In genomic region chr4:7902101-7902553, GRCh38 we compare ENCODE assay signal across 19 cellular contexts. TPM values are rescaled to one million over a fixed set of nuclear protein-coding genes. Genes with fewer than 3 reads are reported as not detected.
DNase-seq lines count a peak whose midpoint lies in the region; ATAC-seq and TF ChIP-seq lines count a peak whose summit lies in the region.
"Had no signal": no experiment of that assay in that cellular context is flagged by ENCODE, and none has a peak within 500 bp of the region (broad histone marks: within the 10 kb centered on the region; RNA-seq: fewer than 3 reads in every experiment).

No MANE protein-coding gene starts in this region.

- H3K27ac Mint-ChIP-seq in stimulated activated naive CD8-positive, alpha-beta T cell treated with anti-CD3 and anti-CD28 coated beads, Interleukin-15, amount 100 ng/mL, for 72 hours, result no peak overlapping the region
- H3K27ac Mint-ChIP-seq: activated T-cell treated with anti-CD3 and anti-CD28 coated beads, Interleukin-2, amount 50 U/mL, for 24 hours had no signal

- no peak for ATAC-seq in HG02981 (IDR thresholded peaks at IDR 0.05; ENCODE audit: unreplicated experiment)
- no peak for ATAC-seq in stimulated activated naive CD8-positive, alpha-beta T cell treated with anti-CD3 and anti-CD28 coated beads, Interleukin-15, amount 100 ng/mL, for 72 hours
- ATAC-seq in body of pancreas, result no peak
- no peak for ATAC-seq in HG03159 (IDR thresholded peaks at IDR 0.05; ENCODE audit: unreplicated experiment)
- ATAC-seq: gastrocnemius medialis, right cardiac atrium had no signal

- no peaks in the 10 kb centered on the region for H3K9me3 ChIP-seq in esophagus (ENCODE audit: control insufficient read depth in 2 of 2, insufficient read depth in 1 of 2, low read depth in 1 of 2, low read length in 1 of 2)
- H3K9me3 ChIP-seq in body of pancreas, result no peaks in the 10 kb centered on the region
- H3K9me3 ChIP-seq: gastrocnemius medialis had no signal

- DNase-seq in NCI-H1105 (lab: John Stamatoyannopoulos, UW), result peak; percentile 51
- DNase-seq in NCI-H748 (lab: John Stamatoyannopoulos, UW; ENCODE audit: unreplicated experiment), result peak; percentile 87
- DNase-seq in retina, result peak; percentile 68
- no peak for DNase-seq in stimulated activated naive CD8-positive, alpha-beta T cell treated with anti-CD3 and anti-CD28 coated beads, Interleukin-15, amount 100 ng/mL, for 72 hours
- DNase-seq in body of pancreas, result no peak
- DNase-seq: activated T-cell treated with anti-CD3 and anti-CD28 coated beads, Interleukin-2, amount 50 U/mL, for 24 hours; aorta; CD4-positive, CD25-positive, alpha-beta regulatory T cell; effector CD4-positive, alpha-beta T cell; gastrocnemius medialis; GF-D8; NCI-H2081 treated with DMSO at 0.1 percent for 48 hours; OCI-M1; right cardiac atrium; T-helper 1 cell had no signal

- H3K4me1 Mint-ChIP-seq in stimulated activated naive CD8-positive, alpha-beta T cell treated with anti-CD3 and anti-CD28 coated beads, Interleukin-15, amount 100 ng/mL, for 72 hours, result peaks cover 49% of the 10 kb centered on the region

- H3K27ac ChIP-seq in esophagus (ENCODE audit: low read depth in 2 of 2, low read length in 1 of 2), result peak overlapping the region; percentile 17 to 37
- H3K27ac ChIP-seq in body of pancreas, result no peak overlapping the region
- H3K27ac ChIP-seq: gastrocnemius medialis, KMS-11 had no signal

- no peaks in the 10 kb centered on the region for H3K9me3 Mint-ChIP-seq in stimulated activated naive CD8-positive, alpha-beta T cell treated with anti-CD3 and anti-CD28 coated beads, Interleukin-15, amount 100 ng/mL, for 72 hours
- H3K9me3 Mint-ChIP-seq: activated T-cell treated with anti-CD3 and anti-CD28 coated beads, Interleukin-2, amount 50 U/mL, for 24 hours had no signal

- peaks cover 37% of the 10 kb centered on the region for H3K27me3 Mint-ChIP-seq in stimulated activated naive CD8-positive, alpha-beta T cell treated with anti-CD3 and anti-CD28 coated beads, Interleukin-15, amount 100 ng/mL, for 72 hours
- H3K27me3 Mint-ChIP-seq: CD4-positive, CD25-positive, alpha-beta regulatory T cell had no signal

- no peak for TF ChIP-seq CTCF in body of pancreas (IDR thresholded peaks at IDR 0.05)

- intact Hi-C loops in body of pancreas (cut with DNase I), result no loop called here

- TF ChIP-seq POLR2A in body of pancreas (IDR thresholded peaks at IDR 0.05), result no peak

- H3K36me3 ChIP-seq in esophagus (ENCODE audit: control insufficient read depth in 2 of 2, insufficient read depth in 2 of 2, low read length in 1 of 2) (no peaks in the 10 kb centered on the region), body of pancreas (replicated peaks in 1 of 2; ENCODE audit: insufficient read depth in 1 of 2, low read depth in 2 of 2) (no peaks in the 10 kb centered on the region)
- H3K36me3 ChIP-seq: gastrocnemius medialis had no signal

- no peaks in the 10 kb centered on the region for H3K27me3 ChIP-seq in esophagus (ENCODE audit: control insufficient read depth in 1 of 2, insufficient read depth in 2 of 2, low read length in 2 of 2)
- no peaks in the 10 kb centered on the region for H3K27me3 ChIP-seq in body of pancreas
- H3K27me3 ChIP-seq: gastrocnemius medialis had no signal

- H3K4me3 ChIP-seq in esophagus (ENCODE audit: low read depth in 1 of 2, low read length in 2 of 2) (no peak overlapping the region), body of pancreas (no peak overlapping the region)
- H3K4me3 ChIP-seq: gastrocnemius medialis had no signal

- WGBS in esophagus, 2 donors, result 77 to 80% methylated on average over 7 of the region's 7 CpGs
- 73 to 78% methylated on average over 7 of the region's 7 CpGs for WGBS in body of pancreas, 2 donors

- no peak overlapping the region for H3K4me3 Mint-ChIP-seq in stimulated activated naive CD8-positive, alpha-beta T cell treated with anti-CD3 and anti-CD28 coated beads, Interleukin-15, amount 100 ng/mL, for 72 hours
- H3K4me3 Mint-ChIP-seq: activated T-cell treated with anti-CD3 and anti-CD28 coated beads, Interleukin-2, amount 50 U/mL, for 24 hours; CD4-positive, CD25-positive, alpha-beta regulatory T cell had no signal

- H3K4me1 ChIP-seq in esophagus (ENCODE audit: control insufficient read depth in 2 of 2, insufficient read depth in 2 of 2, low read length in 1 of 2) (peaks cover 0 to 2% of the 10 kb centered on the region in 2 donors), body of pancreas (peaks cover 5% of the 10 kb centered on the region)

RNA-seq across cellular contexts. Expression of gene AFAP1, which starts 37.5 kb away (rescaled TPM):
- 1 to 10 TPM; 2.0 to 4.0 TPM for polyA plus RNA-seq in esophagus
- total RNA-seq in body of pancreas, result 10 to 100 TPM in 1 of 2 donors, 1 to 10 TPM in 1; 9.6 to 35.3 TPM

Comparison
In these comparisons a context has a peak if more than half of its experiments do, and no peak if none do; other contexts are left out.
1. DNase-seq: peak in NCI-H1105 (single experiment), NCI-H748 (single experiment) and retina (single experiment); none in stimulated activated naive CD8-positive, alpha-beta T cell treated with anti-CD3 and anti-CD28 coated beads, Interleukin-15, amount 100 ng/mL, for 72 hours (0 of 2) and body of pancreas (0 of 4).
2. H3K27ac ChIP-seq: peak in esophagus (2 of 2); none in body of pancreas (0 of 4).